ENCODE assay signal across 8 cellular contexts in genomic region chr3:10248184-10248983, GRCh38. TPM values are rescaled to one million over a fixed set of nuclear protein-coding genes. Genes with fewer than 3 reads are reported as not detected.
DNase-seq lines count a peak whose midpoint lies in the region; ATAC-seq, FAIRE-seq and TF ChIP-seq lines count a peak whose summit lies in the region.

Gene TATDN2, plus strand, starts transcription at chr3:10248459. Its CDS starts 742 bp downstream, at chr3:10249201.

- peaks cover 0 to 2% of the 10 kb centered on the region in 2 experiments for H4K20me1 ChIP-seq in H1 (replicated peaks in 1 of 2; ENCODE audit: control insufficient read depth in 1 of 2, insufficient read depth in 2 of 2, low read length in 2 of 2)

- peak within 1 kb of the TSS; percentile 15 for H4K5ac ChIP-seq in H1 (ENCODE audit: insufficient read length, low read depth, low read length)

- H3K27ac ChIP-seq in H1 (ENCODE audit: low read depth, low read length) (peak within 1 kb of the TSS; percentile 58; the same call in 1 of the 2 replicates), mesenchymal stem cell (ENCODE audit: low read length, poor library complexity, severe bottlenecking) (peak within 1 kb of the TSS; percentile 25)

- in situ Hi-C loops in Caki2 (cut with HindIII; ENCODE audit: low pct_unique_long_range_greater_than_20kb, low sequenced_read_pairs), result no loop called here

- peak within 1 kb of the TSS; percentile 31; the same call in 1 of the 2 replicates for H2AFZ ChIP-seq in H1 (ENCODE audit: low read length)
- peak within 1 kb of the TSS; percentile 72 for H2AFZ ChIP-seq in mesenchymal stem cell (ENCODE audit: low read depth, low read length)

- H3K18ac ChIP-seq in H1 (ENCODE audit: extremely low read depth, low read length) (peak within 1 kb of the TSS; percentile 83), mesenchymal stem cell (ENCODE audit: low read depth in 1 of 2, low read length in 2 of 2) (peak within 1 kb of the TSS; percentile 81 to 84)

- H4K8ac ChIP-seq in H1 (ENCODE audit: extremely low read depth, insufficient read depth, low read length) (peak within 1 kb of the TSS; percentile 91; the same call in 1 of the 2 replicates), mesenchymal stem cell (ENCODE audit: low read length) (peak within 1 kb of the TSS; percentile 81)

- peak; percentile 73 to 83 for TF ChIP-seq POLR2A in H1 (IDR thresholded peaks at IDR 0.05; ENCODE audit: control extremely low read depth in 1 of 2, low read depth in 2 of 2, low read length in 2 of 2)

- DNase-seq in Caki2 (ENCODE audit: low read depth) (peak; percentile 91), HUDEP-2 (lab: John Stamatoyannopoulos, UW; ENCODE audit: unreplicated experiment in 76 of 76) (peak in 75 of 76 experiments; percentile 56 to 98 (median 94)), NOMO-1 treated with dmso at 0.1 percent for 144 hours (lab: John Stamatoyannopoulos, UW; ENCODE audit: unreplicated experiment) (peak; percentile 93), H1 (ENCODE audit: low read depth in 1 of 2, low spot score in 2 of 2) (peak; percentile 89 to 97), mesenchymal stem cell (peak; percentile 95)
- DNase-seq in activated CD8-positive, alpha-beta memory T cell treated with anti-CD3 and anti-CD28 coated beads for 4 hours (ENCODE audit: low read depth in 2 of 2), result peak; percentile 83 to 89
- peak; percentile 81 for DNase-seq in stimulated activated CD8-positive, alpha-beta memory T cell treated with anti-CD3 and anti-CD28 coated beads, Interleukin-12 subunit alpha, Interleukin-12 subunit beta, amount 100 ng/mL, for 24 hours (ENCODE audit: extremely low read depth)

- H3K14ac ChIP-seq in H1 (ENCODE audit: insufficient read length) (no peak within 1 kb of the TSS), mesenchymal stem cell (ENCODE audit: low read length in 2 of 2) (peak within 1 kb of the TSS in 1 of 2 experiments; percentile 98)

- H3K4me3 ChIP-seq in H1 (ENCODE audit: extremely low read depth in 1 of 4, insufficient read depth in 2 of 4, low read depth in 3 of 4, low read length in 4 of 4), result peak within 1 kb of the TSS; percentile 72 to 92 (median 86)
- peak within 1 kb of the TSS; percentile 73 to 96 for H3K4me3 ChIP-seq in mesenchymal stem cell (ENCODE audit: insufficient read depth in 1 of 2, low read depth in 1 of 2, low read length in 2 of 2)

- no peak within 1 kb of the TSS for H2BK20ac ChIP-seq in H1 (ENCODE audit: low read length)

- H3K4me2 ChIP-seq in H1 (ENCODE audit: insufficient read depth in 1 of 2, low read depth in 2 of 2, low read length in 2 of 2) (peak within 1 kb of the TSS; percentile 98 to 99), mesenchymal stem cell (ENCODE audit: low read length, poor library complexity, severe bottlenecking) (peak within 1 kb of the TSS; percentile 86)

- peak within 1 kb of the TSS; percentile 90 for H3K56ac ChIP-seq in H1 (replicated peaks; ENCODE audit: insufficient read length, low read depth, low read length)

- H3K9ac ChIP-seq in H1 (replicated peaks in 1 of 4; ENCODE audit: extremely low read depth in 1 of 4, low read depth in 3 of 4, low read length in 3 of 4) (peak within 1 kb of the TSS; percentile 78 to 84 (median 83)), mesenchymal stem cell (ENCODE audit: low read length) (peak within 1 kb of the TSS; percentile 96)

- peak within 1 kb of the TSS; percentile 81 for H2BK12ac ChIP-seq in H1 (ENCODE audit: low read depth, low read length)
- peak within 1 kb of the TSS in 1 of 2 experiments; percentile 54 for H2BK12ac ChIP-seq in mesenchymal stem cell (ENCODE audit: low read length in 2 of 2)

- H3K4ac ChIP-seq in H1 (replicated peaks; ENCODE audit: insufficient read length, low read depth, low read length) (peak within 1 kb of the TSS; percentile 2), mesenchymal stem cell (ENCODE audit: low read depth in 1 of 2, low read length in 2 of 2) (peak within 1 kb of the TSS; percentile 24 to 86)

- H3K79me2 ChIP-seq in H1 (ENCODE audit: control insufficient read depth in 1 of 2, insufficient read depth in 2 of 2, low read length in 2 of 2), result peaks cover 0 to 31% of the 10 kb centered on the region in 2 experiments; a peak in 2 of 4 replicates

- H2AK5ac ChIP-seq in H1 (ENCODE audit: low read depth, low read length), result peak within 1 kb of the TSS; percentile 39; the same call in 1 of the 2 replicates
- no peak within 1 kb of the TSS for H2AK5ac ChIP-seq in mesenchymal stem cell (ENCODE audit: low read length, severe bottlenecking)

- CTCF ChIA-PET in H1 (lab: Charles Lee; ENCODE audit: partially characterized antibody), result interaction anchor here (1.0 to 1.3 kb wide), 3 partner anchors 10 to 33 kb away, joined by 3 to 5 read pairs (median 5); no protein-coding TSS in a partner anchor

- H2BK5ac ChIP-seq in H1 (ENCODE audit: low read depth, low read length) (0 out of 2 replicates have a peak within 1 kb of the TSS, but pooled peaks have one; percentile 32), mesenchymal stem cell (ENCODE audit: low read depth, low read length, poor library complexity, severe bottlenecking) (no peak within 1 kb of the TSS)

- H2BK15ac ChIP-seq in H1 (ENCODE audit: low read length) (no peak within 1 kb of the TSS), mesenchymal stem cell (ENCODE audit: low read depth, poor library complexity, severe bottlenecking) (peak within 1 kb of the TSS; percentile 68)

- H3K4me1 ChIP-seq in H1 (replicated peaks in 1 of 4; ENCODE audit: control insufficient read depth in 3 of 4, insufficient read depth in 4 of 4, low read length in 3 of 4) (peaks cover 0 to 11% (median 7%) of the 10 kb centered on the region in 4 experiments; a peak in 6 of 7 replicates), mesenchymal stem cell (ENCODE audit: control insufficient read depth, insufficient read depth, low read depth, low read length) (peaks cover 10% of the 10 kb centered on the region)

- peaks cover 12% of the 10 kb centered on the region; the same call in 1 of the 2 replicates for H3K23me2 ChIP-seq in H1 (ENCODE audit: low read depth, low read length)

- no peak for TF ChIP-seq EP300 in H1 (IDR thresholded peaks at IDR 0.05; ENCODE audit: borderline replicate concordance in 1 of 2, low read depth in 2 of 2, low read length in 2 of 2)

- ATAC-seq in GM21390 (IDR thresholded peaks at IDR 0.05; ENCODE audit: unreplicated experiment), result peak; percentile 94

- no peak within 1 kb of the TSS for H3K23ac ChIP-seq in H1 (ENCODE audit: insufficient read length)
- peak within 1 kb of the TSS in 1 of 2 experiments; percentile 42 for H3K23ac ChIP-seq in mesenchymal stem cell (ENCODE audit: low read length in 2 of 2)

- H3K27me3 ChIP-seq in H1 (replicated peaks in 1 of 4; ENCODE audit: control insufficient read depth in 3 of 4, extremely low read depth in 1 of 4, insufficient read depth in 3 of 4, low read length in 3 of 4) (no peaks in the 10 kb centered on the region), mesenchymal stem cell (ENCODE audit: control insufficient read depth in 1 of 2, insufficient read depth in 1 of 2, low read length in 2 of 2) (no peaks in the 10 kb centered on the region)

- no peak for TF ChIP-seq CTCF in H1 (IDR thresholded peaks at IDR 0.05; ENCODE audit: control extremely low read depth in 1 of 3, insufficient read depth in 1 of 3, low read depth in 1 of 3, low read length in 3 of 3)

- no peak for TF ChIP-seq RAD21 in H1 (IDR thresholded peaks at IDR 0.05 in 1 of 2, conservative IDR thresholded peaks at IDR 0.05 in 1 of 2; ENCODE audit: low read depth in 2 of 2, low read length in 2 of 2)

- no peaks in the 10 kb centered on the region for H3K9me3 ChIP-seq in H1 (ENCODE audit: insufficient read depth in 2 of 2, low read depth in 1 of 2, low read length in 1 of 2)
- peaks cover 27% of the 10 kb centered on the region for H3K9me3 ChIP-seq in mesenchymal stem cell (ENCODE audit: control insufficient read depth, low read length)

- WGBS in H1 (ENCODE audit: extremely low coverage in 1 of 2, insufficient coverage in 1 of 2, insufficient read length in 1 of 2, insufficient replicate concordance in 2 of 2, low coverage in 1 of 2, low lambda C conversion rate in 2 of 2, missing lambda C conversion rate in 1 of 2), 2 experiments, result 1% methylated on average over 46 of the region's 80 CpGs; no CpG with 5 or more reads in 1 of the 2 experiments
- under 1% methylated on average over 72 of the region's 80 CpGs for WGBS in mesenchymal stem cell

- no peak for FAIRE-seq in H1 (lab: Jason Lieb, UNC)

- peaks cover 11% of the 10 kb centered on the region for H3K79me1 ChIP-seq in H1 (ENCODE audit: low read depth, low read length)
- H3K79me1 ChIP-seq in mesenchymal stem cell (replicated peaks; ENCODE audit: low read length, poor library complexity, severe bottlenecking), result peaks cover 8% of the 10 kb centered on the region

- H3K36me3 ChIP-seq in H1 (ENCODE audit: control insufficient read depth in 2 of 4, insufficient read depth in 4 of 4, low read length in 3 of 4) (peaks cover 0 to 8% (median 3%) of the 10 kb centered on the region in 4 experiments; a peak in 2 of 8 replicates), mesenchymal stem cell (ENCODE audit: control insufficient read depth in 1 of 2, insufficient read depth in 2 of 2, low read depth in 1 of 2, low read length in 2 of 2) (peaks cover 11 to 46% of the 10 kb centered on the region in 2 experiments)

- POLR2A ChIA-PET in H1 (lab: Charles Lee; ENCODE audit: partially characterized antibody), result interaction anchor here (0.7 to 4.7 kb wide), 16 partner anchors 9 to 110 kb away, joined by 3 to 26 read pairs (median 4); partner anchors contain the start of gene IRAK2

- H4K91ac ChIP-seq in H1 (replicated peaks; ENCODE audit: insufficient read length, low read length), result peak within 1 kb of the TSS; percentile 88
- peak within 1 kb of the TSS; percentile 34 for H4K91ac ChIP-seq in mesenchymal stem cell (ENCODE audit: low read length)

- H2BK120ac ChIP-seq in H1 (replicated peaks; ENCODE audit: low read depth, low read length) (no peak within 1 kb of the TSS), mesenchymal stem cell (ENCODE audit: low read depth, low read length) (peak within 1 kb of the TSS; percentile 68)

TF ChIP-seq in H1, 55 proteins besides CTCF, POLR2A, EP300 and RAD21 (continues in another document):
- TF ChIP-seq CHD1 (IDR thresholded peaks at IDR 0.05; ENCODE audit: low read depth, low read length) (no peak), KDM4A (IDR thresholded peaks at IDR 0.05; ENCODE audit: low read depth, low read length, severe bottlenecking) (peak; percentile 76)

RNA-seq across cellular contexts. Expression of gene TATDN2, which starts in this region (rescaled TPM):
- 1.3 and 10.1 TPM in 2 replicates for total RNA-seq in Caki2 (2014; rRNA removed; shearing (Covaris generic); ENCODE audit: low replicate concordance)
- 34.8 and 35.3 TPM in 2 replicates for total RNA-seq in H1 (2021; fragmentation: NEBNext Ultra II Directional; extraction: Animal tissue kit (Norgen Biotek cat#: 25700))
- polyA plus RNA-seq in H1 (2011; rRNA removed), result 12.1 and 12.3 TPM in 2 replicates
- polyA plus RNA-seq in H1 (2011; cell fraction: cytosol; rRNA removed), result 11.5 TPM
- 17.6 TPM for polyA plus RNA-seq in H1 (2011; cell fraction: nucleus; rRNA removed)
- polyA plus RNA-seq in H1 (2012, experiment 1 of 2), result 21.3 to 23.2 TPM (median 21.9 TPM) in 4 replicates
- 18.4 TPM for polyA plus RNA-seq in H1 (2012, experiment 2 of 2)
- polyA plus RNA-seq in H1 (2013, experiment 1 of 2), result 14.6 TPM
- 15.0 TPM for polyA plus RNA-seq in H1 (2013, experiment 2 of 2)
- 39.2 and 40.9 TPM in 2 replicates for polyA minus RNA-seq in H1 (2011; rRNA and poly(A)+ RNA removed)
- polyA minus RNA-seq in H1 (2011; cell fraction: cytosol; rRNA and poly(A)+ RNA removed), result 13.6 TPM
- 36.3 TPM for polyA minus RNA-seq in H1 (2011; cell fraction: nucleus; rRNA and poly(A)+ RNA removed)
- polyA plus RNA-seq in mesenchymal stem cell (2013, experiment 1 of 2), result 17.8 TPM
- 17.5 TPM for polyA plus RNA-seq in mesenchymal stem cell (2013, experiment 2 of 2)

Comparison
In these comparisons a context has a peak if more than half of its experiments do, and no peak if none do; other contexts are left out.
1. Peak in every context shown above with its lines: DNase-seq, ATAC-seq, H3K4me3 ChIP-seq and H3K27ac ChIP-seq.